ENCODE assay signal across 11 cellular contexts in the genomic region with DNA sequence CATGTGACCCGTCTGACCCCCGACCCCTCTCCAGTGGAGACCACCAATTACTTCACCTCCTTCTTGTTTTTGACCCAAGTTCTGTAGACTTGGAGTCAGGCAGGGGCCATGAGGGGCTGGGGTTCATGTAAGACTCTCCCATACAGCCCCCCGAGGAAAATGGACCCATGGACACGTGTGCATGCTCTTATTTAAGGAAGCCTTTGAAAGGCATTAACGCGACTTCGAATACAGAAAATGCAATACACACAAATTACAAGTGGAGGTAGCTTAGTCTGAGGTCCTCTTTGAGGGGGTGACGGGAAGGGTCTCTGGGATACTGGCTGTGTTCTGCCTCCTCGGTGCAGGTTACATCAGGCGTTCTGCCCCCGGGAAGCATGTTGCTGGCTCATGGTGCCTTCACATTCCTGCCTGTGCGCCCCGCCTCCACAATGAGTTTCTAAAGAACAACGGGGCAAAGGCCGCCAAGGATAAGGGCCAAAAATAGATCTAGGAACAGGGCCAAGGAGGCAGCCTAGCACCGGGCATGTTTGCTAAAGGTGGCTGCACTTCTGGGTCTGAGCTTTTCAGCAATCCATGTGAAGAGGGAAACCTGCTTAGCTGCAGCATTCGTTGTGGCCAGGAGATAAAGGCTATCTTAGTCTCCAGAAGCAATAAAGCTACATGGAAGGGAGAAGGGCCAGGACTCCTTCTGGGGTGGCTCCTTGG. TPM values are rescaled to one million over a fixed set of nuclear protein-coding genes. Genes with fewer than 3 reads are reported as not detected.
DNase-seq lines count a peak whose midpoint lies in the region; ATAC-seq, FAIRE-seq and TF ChIP-seq lines count a peak whose summit lies in the region.
"Had no signal": no experiment of that assay in that cellular context is flagged by ENCODE, and none has a peak within 500 bp of the region (broad histone marks: within the 10 kb centered on the region; RNA-seq: fewer than 3 reads in every experiment).

No MANE protein-coding gene starts in this region.

- no peak for TF ChIP-seq POLR2A in GM12892 (IDR thresholded peaks at IDR 0.05; ENCODE audit: low read depth, low read length)

- DNase-seq in DMS79 treated with DMSO at 0.1 percent for 48 hours (lab: John Stamatoyannopoulos, UW) (peak; percentile 96), amniotic epithelial cell (ENCODE audit: low read depth) (peak; percentile 83), left cardiac atrium (peak; percentile 77), retinal pigment epithelial cell (ENCODE audit: low read depth) (peak; percentile 81), GM12892 (ENCODE audit: insufficient read length) (no peak)
- DNase-seq in effector CD4-positive, alpha-beta T cell = no peak
- DNase-seq: activated gamma-delta T cell treated with Interleukin-2 at 50 U/mL for 16 hours, hypothalamus, NCI-H2107 had no signal

- FAIRE-seq in GM12892 (lab: Jason Lieb, UNC) = no peak

- ATAC-seq in left cardiac atrium (peak; percentile 74 to 83), GM18519 (IDR thresholded peaks at IDR 0.05; ENCODE audit: low FRiP score, unreplicated experiment) (no peak), GM19351 (IDR thresholded peaks at IDR 0.05; ENCODE audit: unreplicated experiment) (no peak)

- intact Hi-C loops in left cardiac atrium (cut with DNase I) = no loop called here

- no peak for TF ChIP-seq CTCF in retinal pigment epithelial cell (conservative IDR thresholded peaks at IDR 0.05; ENCODE audit: low read depth, low read length)

- no peak overlapping the region for H3K4me3 ChIP-seq in retinal pigment epithelial cell (ENCODE audit: low read length)

RNA-seq across cellular contexts. Expression of gene RAB20, which starts 54.5 kb away (rescaled TPM):
- 10 to 100 TPM; 12.7 to 24.3 TPM for total RNA-seq in left cardiac atrium
- 20.3 TPM for polyA plus RNA-seq in GM12892 (2012; ENCODE audit: missing spikeins)

Comparison
In these comparisons a context has a peak if more than half of its experiments do, and no peak if none do; other contexts are left out.
1. DNase-seq: peak in DMS79 treated with DMSO at 0.1 percent for 48 hours (single experiment), amniotic epithelial cell (single experiment), left cardiac atrium (single experiment) and retinal pigment epithelial cell (single experiment); none in GM12892 (single experiment) and effector CD4-positive, alpha-beta T cell (single experiment).
2. ATAC-seq: peak in left cardiac atrium (2 of 2); none in GM18519 (single experiment) and GM19351 (single experiment).